Comparison of ENCODE assay signal across 19 cellular contexts in genomic region chr16:57785385-57785784, GRCh38.
"Had no signal": no experiment of that assay in that cellular context is flagged by ENCODE, and none has a peak within 500 bp of the region (broad histone marks: within the 10 kb centered on the region; RNA-seq: fewer than 3 reads in every experiment).

No MANE protein-coding gene starts in this region.

- H3K4me2 ChIP-seq: KMS-11 had no signal

- H3K9me3 ChIP-seq: SJCRH30 had no signal

- H3K9ac ChIP-seq: KMS-11 had no signal

- H3K27me3 ChIP-seq: SJCRH30 had no signal

- H3K4me1 ChIP-seq: SJCRH30 had no signal

- ATAC-seq: SK-N-SH treated with all-trans-retinoic acid at 6 μM for 48 hours had no signal

- H3K36me3 ChIP-seq: SJCRH30 had no signal

- H3K4me3 ChIP-seq: SJCRH30 had no signal

- DNase-seq: Kasumi-1, MM.1S, NCI-H1092 treated with DMSO at 0.1 percent for 48 hours, NCI-H1436, NCI-H187, NCI-H2029, NCI-H2081 treated with DMSO at 0.1 percent for 48 hours, NCI-H2171, NCI-H226, NCI-H446, NCI-H510A, NCI-H524 treated with DMSO at 0.1 percent for 48 hours, NCI-H69, NCI-H774, RPMI8226, SHP77 treated with DMSO at 0.1 percent for 48 hours, SJCRH30 had no signal

- H3K27ac ChIP-seq: KMS-11, SJCRH30 had no signal
